In genomic region chr22:30887418-30887817, GRCh38 we compare ENCODE assay signal across 2 cellular contexts.
A peak's percentile ranks its signal among the peaks of the same experiment; 100 is the strongest.
TF ChIP-seq lines count a peak whose summit lies in the region.

No MANE protein-coding gene starts in this region.

TF ChIP-seq in SK-N-SH, 30 proteins besides CTCF, POLR2A, EP300 and RAD21 (continued from another document):
- no peak for TF ChIP-seq ZBTB33 (IDR thresholded peaks at IDR 0.05; ENCODE audit: borderline replicate concordance, low read depth)
- TF ChIP-seq EZH2phosphoT487 (IDR thresholded peaks at IDR 0.05; ENCODE audit: borderline replicate concordance, low read depth): no peak
- TF ChIP-seq USF1 (IDR thresholded peaks at IDR 0.05; ENCODE audit: borderline replicate concordance, low read depth): no peak

TF ChIP-seq in HepG2, 621 proteins besides CTCF, POLR2A, EP300 and RAD21 (continued from another document):
- TF ChIP-seq ZSCAN5A (CRISPR knock-in tag; IDR thresholded peaks at IDR 0.05; ENCODE audit: borderline replicate concordance) (no peak), ZNF713 (CRISPR knock-in tag; IDR thresholded peaks at IDR 0.05) (no peak), ZNF557 (CRISPR knock-in tag; IDR thresholded peaks at IDR 0.05) (no peak), AGO2 (optimal IDR thresholded peaks at IDR 0.05; ENCODE audit: low read depth, low read length) (peak; percentile 38)
